ENCODE assay signal across 29 cellular contexts in the genomic region with DNA sequence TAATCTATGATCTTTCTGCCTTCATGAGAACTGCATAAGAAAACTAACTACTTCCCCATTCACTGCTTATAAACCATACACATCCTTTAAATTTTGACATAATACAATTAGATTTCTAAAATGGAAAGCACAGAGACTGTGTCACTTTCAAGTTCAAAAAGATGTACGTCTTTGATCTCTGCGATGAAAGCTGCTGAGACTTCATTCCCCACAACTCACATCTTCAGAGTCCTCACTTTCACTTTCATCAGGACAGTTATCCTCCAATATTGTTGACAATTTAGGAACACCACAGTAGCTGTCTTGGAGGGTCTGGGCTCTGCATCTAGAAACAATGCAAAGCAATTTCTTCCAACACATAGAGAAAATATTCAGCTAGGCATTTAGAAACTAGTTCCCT. TPM values are rescaled to one million over a fixed set of nuclear protein-coding genes. Genes with fewer than 3 reads are reported as not detected.
DNase-seq lines count a peak whose midpoint lies in the region; ATAC-seq and TF ChIP-seq lines count a peak whose summit lies in the region.
"Had no signal": no experiment of that assay in that cellular context is flagged by ENCODE, and none has a peak within 500 bp of the region (broad histone marks: within the 10 kb centered on the region; RNA-seq: fewer than 3 reads in every experiment).

No MANE protein-coding gene starts in this region.

- peak; percentile 12 for DNase-seq in activated CD4-positive, alpha-beta T cell treated with anti-CD3 and anti-CD28 coated beads, Interleukin-2, amount 10 ng/mL, durations not matched to agents 7 days and 5 days
- no peak for DNase-seq in activated CD4-positive, alpha-beta T cell treated with anti-CD3 and anti-CD28 coated beads, Interleukin-2, amount 50 U/mL, for 4 hours
- no peak for DNase-seq in HFFc6
- DNase-seq in activated CD8-positive, alpha-beta T cell treated with anti-CD3 and anti-CD28 coated beads for 36 hours, result no peak
- DNase-seq in naive thymus-derived CD4-positive, alpha-beta T cell, result peak in 6 of 9 donors; percentile 7 to 59 (median 39)
- no peak for DNase-seq in colonic mucosa
- DNase-seq in activated CD4-positive, alpha-beta memory T cell treated with anti-CD3 and anti-CD28 coated beads for 36 hours, result no peak
- no peak for DNase-seq in body of pancreas
- DNase-seq: aorta; cerebellar nuclear complex; DMS 273 treated with DMSO at 0.1 percent for 48 hours; effector CD4-positive, alpha-beta T cell; GM23248; kidney; NCI-H1436 treated with DMSO at 0.1 percent for 48 hours; Right ventricle myocardium superior; stimulated activated CD4-positive, alpha-beta T cell treated with anti-CD3 and anti-CD28 coated beads, Interleukin-12 subunit alpha, Interleukin-12 subunit beta, amount 100 ng/mL, for 4 hours; T-helper 1 cell; upper lobe of left lung had no signal

- 82 to 84% methylated on average over 2 of the region's 2 CpGs for WGBS in body of pancreas, 2 donors

- H3K27me3 ChIP-seq in naive thymus-derived CD4-positive, alpha-beta T cell (ENCODE audit: control insufficient read depth in 2 of 2, insufficient read depth in 2 of 2, low read length in 2 of 2), result no peaks in the 10 kb centered on the region
- no peaks in the 10 kb centered on the region for H3K27me3 ChIP-seq in colonic mucosa
- H3K27me3 ChIP-seq in body of pancreas, result no peaks in the 10 kb centered on the region
- H3K27me3 ChIP-seq: BLaER1 treated with 17β-estradiol and CSF1 and Interleukin-3, amounts not matched to agents 10 nM and 100 nM; right atrium auricular region; upper lobe of left lung had no signal

- no peak overlapping the region for H3K4me3 ChIP-seq in naive thymus-derived CD4-positive, alpha-beta T cell (ENCODE audit: low read length)
- H3K4me3 ChIP-seq in colonic mucosa (no peak overlapping the region), body of pancreas (no peak overlapping the region)
- H3K4me3 ChIP-seq: BLaER1 treated with 17β-estradiol and CSF1 and Interleukin-3, amounts not matched to agents 10 nM and 100 nM; GM23248; right atrium auricular region; upper lobe of left lung had no signal

- no peak overlapping the region for H3K27ac Mint-ChIP-seq in activated CD4-positive, alpha-beta T cell treated with anti-CD3 and anti-CD28 coated beads, Interleukin-2, amount 10 ng/mL, durations not matched to agents 7 days and 5 days
- H3K27ac Mint-ChIP-seq in HFFc6, result no peak overlapping the region
- no peak overlapping the region for H3K27ac Mint-ChIP-seq in activated CD8-positive, alpha-beta T cell treated with anti-CD3 and anti-CD28 coated beads for 36 hours
- H3K27ac Mint-ChIP-seq in naive thymus-derived CD4-positive, alpha-beta T cell, result peak overlapping the region in 7 of 9 donors; percentile 16 to 69 (median 33)
- no peak overlapping the region for H3K27ac Mint-ChIP-seq in activated CD4-positive, alpha-beta memory T cell treated with anti-CD3 and anti-CD28 coated beads for 36 hours
- H3K27ac Mint-ChIP-seq: activated T-helper 2 cell treated with anti-CD3 and anti-CD28 coated beads, Interferon-gamma antibody, Interleukin-2, Interleukin-4, amounts not matched to agents 10 μg/mL and 5 μg/mL and 100 μg/mL, durations not matched to agents 14 hours and 24 hours and 36 hours had no signal

- H3K4me1 ChIP-seq in naive thymus-derived CD4-positive, alpha-beta T cell (ENCODE audit: control insufficient read depth in 2 of 2, insufficient read depth in 2 of 2, low read length in 2 of 2), result no peaks in the 10 kb centered on the region
- H3K4me1 ChIP-seq in colonic mucosa, result no peaks in the 10 kb centered on the region
- no peaks in the 10 kb centered on the region for H3K4me1 ChIP-seq in body of pancreas
- H3K4me1 ChIP-seq: right atrium auricular region, upper lobe of left lung had no signal

- TF ChIP-seq POLR2A in body of pancreas (IDR thresholded peaks at IDR 0.05), result no peak

- no peaks in the 10 kb centered on the region for H3K27me3 Mint-ChIP-seq in activated CD4-positive, alpha-beta T cell treated with anti-CD3 and anti-CD28 coated beads, Interleukin-2, amount 10 ng/mL, durations not matched to agents 7 days and 5 days
- H3K27me3 Mint-ChIP-seq in HFFc6 (ENCODE audit: insufficient read depth), result peaks cover 2% of the 10 kb centered on the region; the same call in 1 of the 2 replicates
- H3K27me3 Mint-ChIP-seq in activated CD8-positive, alpha-beta T cell treated with anti-CD3 and anti-CD28 coated beads for 36 hours, result no peaks in the 10 kb centered on the region
- no peaks in the 10 kb centered on the region for H3K27me3 Mint-ChIP-seq in naive thymus-derived CD4-positive, alpha-beta T cell
- no peaks in the 10 kb centered on the region for H3K27me3 Mint-ChIP-seq in activated CD4-positive, alpha-beta memory T cell treated with anti-CD3 and anti-CD28 coated beads for 36 hours

- POLR2A ChIA-PET in activated CD4-positive, alpha-beta T cell treated with anti-CD3 and anti-CD28 coated beads, Interleukin-2, amount 10 ng/mL, durations not matched to agents 7 days and 5 days (lab: Charles Lee), result no interaction called here
- POLR2A ChIA-PET in activated CD8-positive, alpha-beta T cell treated with anti-CD3 and anti-CD28 coated beads for 36 hours (lab: Charles Lee), result no interaction called here
- POLR2A ChIA-PET in naive thymus-derived CD4-positive, alpha-beta T cell (lab: Charles Lee), result no interaction called here
- POLR2A ChIA-PET in activated CD4-positive, alpha-beta memory T cell treated with anti-CD3 and anti-CD28 coated beads for 36 hours (lab: Charles Lee), result no interaction called here

- H3K9me3 ChIP-seq in naive thymus-derived CD4-positive, alpha-beta T cell (ENCODE audit: control insufficient read depth in 2 of 3, low read length in 3 of 3), result no peaks in the 10 kb centered on the region
- H3K9me3 ChIP-seq in colonic mucosa (no peaks in the 10 kb centered on the region), body of pancreas (no peaks in the 10 kb centered on the region)
- H3K9me3 ChIP-seq: BLaER1 treated with 17β-estradiol and CSF1 and Interleukin-3, amounts not matched to agents 10 nM and 100 nM; right atrium auricular region; upper lobe of left lung had no signal

- H3K36me3 Mint-ChIP-seq in activated CD4-positive, alpha-beta T cell treated with anti-CD3 and anti-CD28 coated beads, Interleukin-2, amount 10 ng/mL, durations not matched to agents 7 days and 5 days (ENCODE audit: low read depth), result no peaks in the 10 kb centered on the region
- no peaks in the 10 kb centered on the region for H3K36me3 Mint-ChIP-seq in HFFc6 (ENCODE audit: low read depth)
- H3K36me3 Mint-ChIP-seq in activated CD8-positive, alpha-beta T cell treated with anti-CD3 and anti-CD28 coated beads for 36 hours (ENCODE audit: low read depth), result no peaks in the 10 kb centered on the region
- no peaks in the 10 kb centered on the region for H3K36me3 Mint-ChIP-seq in naive thymus-derived CD4-positive, alpha-beta T cell
- no peaks in the 10 kb centered on the region for H3K36me3 Mint-ChIP-seq in activated CD4-positive, alpha-beta memory T cell treated with anti-CD3 and anti-CD28 coated beads for 36 hours

- no peak overlapping the region for H3K9ac ChIP-seq in colonic mucosa (ENCODE audit: low read depth in 2 of 2, low read length in 2 of 2)
- H3K9ac ChIP-seq: BLaER1 treated with 17β-estradiol and CSF1 and Interleukin-3, amounts not matched to agents 10 nM and 100 nM; GM23248 had no signal

- intact Hi-C loops in activated CD8-positive, alpha-beta T cell treated with anti-CD3 and anti-CD28 coated beads for 36 hours (cut with micrococcal nuclease), result no loop called here
- intact Hi-C loops in naive thymus-derived CD4-positive, alpha-beta T cell (cut with micrococcal nuclease), result no loop called here
- intact Hi-C loops in colonic mucosa (cut with DNase I), result no loop called here
- intact Hi-C loops in activated CD4-positive, alpha-beta memory T cell treated with anti-CD3 and anti-CD28 coated beads for 36 hours (cut with micrococcal nuclease), result no loop called here
- intact Hi-C loops in body of pancreas (cut with DNase I), result no loop called here

- peak; percentile 37 for ATAC-seq in activated CD8-positive, alpha-beta T cell treated with anti-CD3 and anti-CD28 coated beads for 36 hours
- ATAC-seq in naive thymus-derived CD4-positive, alpha-beta T cell, result peak; percentile 63
- ATAC-seq in body of pancreas, result no peak
- ATAC-seq: HepG2 had no signal

- no peaks in the 10 kb centered on the region for H3K9me3 Mint-ChIP-seq in activated CD4-positive, alpha-beta T cell treated with anti-CD3 and anti-CD28 coated beads, Interleukin-2, amount 10 ng/mL, durations not matched to agents 7 days and 5 days
- no peaks in the 10 kb centered on the region for H3K9me3 Mint-ChIP-seq in HFFc6
- H3K9me3 Mint-ChIP-seq in activated CD8-positive, alpha-beta T cell treated with anti-CD3 and anti-CD28 coated beads for 36 hours, result no peaks in the 10 kb centered on the region
- H3K9me3 Mint-ChIP-seq in naive thymus-derived CD4-positive, alpha-beta T cell, result no peaks in the 10 kb centered on the region
- no peaks in the 10 kb centered on the region for H3K9me3 Mint-ChIP-seq in activated CD4-positive, alpha-beta memory T cell treated with anti-CD3 and anti-CD28 coated beads for 36 hours
- H3K9me3 Mint-ChIP-seq: activated T-helper 2 cell treated with anti-CD3 and anti-CD28 coated beads, Interferon-gamma antibody, Interleukin-2, Interleukin-4, amounts not matched to agents 10 μg/mL and 5 μg/mL and 100 μg/mL, durations not matched to agents 14 hours and 24 hours and 36 hours had no signal

- H3K4me3 Mint-ChIP-seq in activated CD4-positive, alpha-beta T cell treated with anti-CD3 and anti-CD28 coated beads, Interleukin-2, amount 10 ng/mL, durations not matched to agents 7 days and 5 days, result no peak overlapping the region
- peak overlapping the region; percentile 25; the same call in 1 of the 2 replicates for H3K4me3 Mint-ChIP-seq in HFFc6
- H3K4me3 Mint-ChIP-seq in activated CD8-positive, alpha-beta T cell treated with anti-CD3 and anti-CD28 coated beads for 36 hours, result no peak overlapping the region
- peak overlapping the region in 8 of 10 donors; percentile 3 to 79 (median 42) for H3K4me3 Mint-ChIP-seq in naive thymus-derived CD4-positive, alpha-beta T cell
- H3K4me3 Mint-ChIP-seq in activated CD4-positive, alpha-beta memory T cell treated with anti-CD3 and anti-CD28 coated beads for 36 hours, result no peak overlapping the region

- TF ChIP-seq CTCF in HFFc6 (IDR thresholded peaks at IDR 0.05) (no peak), colonic mucosa (IDR thresholded peaks at IDR 0.05) (no peak), body of pancreas (IDR thresholded peaks at IDR 0.05) (no peak)
- TF ChIP-seq CTCF in activated CD8-positive, alpha-beta T cell treated with anti-CD3 and anti-CD28 coated beads for 36 hours (IDR thresholded peaks at IDR 0.05), result no peak

- no peaks in the 10 kb centered on the region for H3K36me3 ChIP-seq in naive thymus-derived CD4-positive, alpha-beta T cell (ENCODE audit: control insufficient read depth in 2 of 3, insufficient read depth in 3 of 3, low read length in 3 of 3)
- H3K36me3 ChIP-seq in colonic mucosa (no peaks in the 10 kb centered on the region), body of pancreas (replicated peaks in 1 of 2; ENCODE audit: insufficient read depth in 1 of 2, low read depth in 2 of 2) (no peaks in the 10 kb centered on the region)
- H3K36me3 ChIP-seq: BLaER1 treated with 17β-estradiol and CSF1 and Interleukin-3, amounts not matched to agents 10 nM and 100 nM; right atrium auricular region; upper lobe of left lung had no signal

- CTCF ChIA-PET in activated CD4-positive, alpha-beta T cell treated with anti-CD3 and anti-CD28 coated beads, Interleukin-2, amount 10 ng/mL, durations not matched to agents 7 days and 5 days (lab: Charles Lee), result no interaction called here
- CTCF ChIA-PET in activated CD8-positive, alpha-beta T cell treated with anti-CD3 and anti-CD28 coated beads for 36 hours (lab: Charles Lee), result no interaction called here
- CTCF ChIA-PET in naive thymus-derived CD4-positive, alpha-beta T cell (lab: Charles Lee), result no interaction called here
- CTCF ChIA-PET in activated CD4-positive, alpha-beta memory T cell treated with anti-CD3 and anti-CD28 coated beads for 36 hours (lab: Charles Lee), result interaction anchor here (0.6 kb wide), 1 partner anchor 227 kb away, joined by 3 read pairs; no protein-coding TSS in a partner anchor

- H3K27ac ChIP-seq in naive thymus-derived CD4-positive, alpha-beta T cell (ENCODE audit: low read depth, low read length), result no peak overlapping the region
- H3K27ac ChIP-seq in colonic mucosa (no peak overlapping the region), body of pancreas (no peak overlapping the region)
- H3K27ac ChIP-seq: BLaER1 treated with 17β-estradiol and CSF1 and Interleukin-3, amounts not matched to agents 10 nM and 100 nM; GM23248; right atrium auricular region; upper lobe of left lung had no signal

- H3K4me1 Mint-ChIP-seq in activated CD4-positive, alpha-beta T cell treated with anti-CD3 and anti-CD28 coated beads, Interleukin-2, amount 10 ng/mL, durations not matched to agents 7 days and 5 days, result peaks cover 16% of the 10 kb centered on the region
- no peaks in the 10 kb centered on the region for H3K4me1 Mint-ChIP-seq in HFFc6 (ENCODE audit: low read depth)
- H3K4me1 Mint-ChIP-seq in activated CD8-positive, alpha-beta T cell treated with anti-CD3 and anti-CD28 coated beads for 36 hours (ENCODE audit: low read depth), result peaks cover 8% of the 10 kb centered on the region
- H3K4me1 Mint-ChIP-seq in naive thymus-derived CD4-positive, alpha-beta T cell, result peaks cover 9 to 31% (median 12%) of the 10 kb centered on the region in 7 donors
- H3K4me1 Mint-ChIP-seq in activated CD4-positive, alpha-beta memory T cell treated with anti-CD3 and anti-CD28 coated beads for 36 hours (ENCODE audit: low read depth), result peaks cover 19% of the 10 kb centered on the region

RNA-seq across cellular contexts. Expression of gene KCNC2, which starts 47.9 kb away (rescaled TPM):
- total RNA-seq in activated CD4-positive, alpha-beta T cell treated with anti-CD3 and anti-CD28 coated beads, Interleukin-2, amount 10 ng/mL, durations not matched to agents 7 days and 5 days, result not detected
- not detected for total RNA-seq in HFFc6 (2021; fragmentation: NEBNext Ultra II Directional; extraction: Animal tissue kit (Norgen Biotek cat#: 25700))
- not detected for total RNA-seq in activated CD8-positive, alpha-beta T cell treated with anti-CD3 and anti-CD28 coated beads for 36 hours
- total RNA-seq in naive thymus-derived CD4-positive, alpha-beta T cell, result not detected
- polyA plus RNA-seq in naive thymus-derived CD4-positive, alpha-beta T cell, result not detected
- total RNA-seq in colonic mucosa, result under 1 TPM in 1 of 2 donors, not detected in 1; 0.16 TPM
- not detected for total RNA-seq in activated CD4-positive, alpha-beta memory T cell treated with anti-CD3 and anti-CD28 coated beads for 36 hours
- total RNA-seq in body of pancreas, result under 1 TPM in 1 of 2 donors, not detected in 1; 0.26 TPM
- total RNA-seq: A172; activated CD8-positive, alpha-beta memory T cell treated with anti-CD3 and anti-CD28 coated beads for 36 hours; activated T-helper 2 cell treated with anti-CD3 and anti-CD28 coated beads, Interferon-gamma antibody, Interleukin-2, Interleukin-4, amounts not matched to agents 10 μg/mL and 5 μg/mL and 100 μg/mL, durations not matched to agents 14 hours and 24 hours and 36 hours; aorta; GM23248; HepG2; kidney; lung microvascular endothelial cell; MCF 10A; myocyte; omental fat pad; right atrium auricular region; Right ventricle myocardium superior; upper lobe of left lung had no signal
- polyA plus RNA-seq: aorta, GM23248, HepG2 had no signal

Comparison
In these comparisons a context has a peak if more than half of its experiments do, and no peak if none do; other contexts are left out.
1. DNase-seq: peak in activated CD4-positive, alpha-beta T cell treated with anti-CD3 and anti-CD28 coated beads, Interleukin-2, amount 10 ng/mL, durations not matched to agents 7 days and 5 days (single experiment) and naive thymus-derived CD4-positive, alpha-beta T cell (6 of 9); none in activated CD4-positive, alpha-beta T cell treated with anti-CD3 and anti-CD28 coated beads, Interleukin-2, amount 50 U/mL, for 4 hours (0 of 2), HFFc6 (single experiment), activated CD8-positive, alpha-beta T cell treated with anti-CD3 and anti-CD28 coated beads for 36 hours (single experiment), colonic mucosa (single experiment), activated CD4-positive, alpha-beta memory T cell treated with anti-CD3 and anti-CD28 coated beads for 36 hours (single experiment) and body of pancreas (0 of 4).
2. H3K27ac Mint-ChIP-seq: peak in naive thymus-derived CD4-positive, alpha-beta T cell (7 of 9); none in activated CD4-positive, alpha-beta T cell treated with anti-CD3 and anti-CD28 coated beads, Interleukin-2, amount 10 ng/mL, durations not matched to agents 7 days and 5 days (single experiment), HFFc6 (single experiment), activated CD8-positive, alpha-beta T cell treated with anti-CD3 and anti-CD28 coated beads for 36 hours (single experiment) and activated CD4-positive, alpha-beta memory T cell treated with anti-CD3 and anti-CD28 coated beads for 36 hours (single experiment).
3. H3K4me3 Mint-ChIP-seq: peak in HFFc6 (single experiment) and naive thymus-derived CD4-positive, alpha-beta T cell (8 of 10); none in activated CD4-positive, alpha-beta T cell treated with anti-CD3 and anti-CD28 coated beads, Interleukin-2, amount 10 ng/mL, durations not matched to agents 7 days and 5 days (single experiment), activated CD8-positive, alpha-beta T cell treated with anti-CD3 and anti-CD28 coated beads for 36 hours (single experiment) and activated CD4-positive, alpha-beta memory T cell treated with anti-CD3 and anti-CD28 coated beads for 36 hours (single experiment).